ENCODE assay signal across 26 cellular contexts in genomic region chr20:41466836-41467619, GRCh38.
DNase-seq lines count a peak whose midpoint lies in the region; ATAC-seq and TF ChIP-seq lines count a peak whose summit lies in the region.
"Had no signal": no experiment of that assay in that cellular context is flagged by ENCODE, and none has a peak within 500 bp of the region (broad histone marks: within the 10 kb centered on the region; RNA-seq: fewer than 3 reads in every experiment).

No MANE protein-coding gene starts in this region.

- no peaks in the 10 kb centered on the region for H3K27me3 Mint-ChIP-seq in chondrocyte (ENCODE audit: low read depth)
- H3K27me3 Mint-ChIP-seq in activated T-helper 17 cell treated with anti-CD3 and anti-CD28 coated beads, Interleukin-2, amount 50 U/mL, for 72 hours, result no peaks in the 10 kb centered on the region
- H3K27me3 Mint-ChIP-seq: B cell; stimulated activated naive CD8-positive, alpha-beta T cell treated with anti-CD3 and anti-CD28 coated beads, Interleukin-15, Interleukin-2, amounts not matched to agents 100 ng/mL and 50 ng/mL, for 24 hours had no signal

- H3K9me2 ChIP-seq in Loucy (replicated peaks; ENCODE audit: low read depth, low read length), result no peaks in the 10 kb centered on the region

- TF ChIP-seq CTCF in Loucy (conservative IDR thresholded peaks at IDR 0.05; ENCODE audit: low read length) (peak; percentile 41), chondrocyte (IDR thresholded peaks at IDR 0.05) (peak; percentile 32), psoas muscle (IDR thresholded peaks at IDR 0.05) (no peak)

- no peak overlapping the region for H3K4me3 ChIP-seq in Loucy (ENCODE audit: low read length, poor library complexity, severe bottlenecking)
- no peak overlapping the region for H3K4me3 ChIP-seq in skeletal muscle satellite cell (ENCODE audit: low read length)
- H3K4me3 ChIP-seq in psoas muscle, result no peak overlapping the region
- H3K4me3 ChIP-seq: coronary artery, esophagus squamous epithelium, skin epidermis had no signal

- H3K9me3 Mint-ChIP-seq in chondrocyte (ENCODE audit: low read depth), result peaks cover 10% of the 10 kb centered on the region
- H3K9me3 Mint-ChIP-seq in activated T-helper 17 cell treated with anti-CD3 and anti-CD28 coated beads, Interleukin-2, amount 50 U/mL, for 72 hours, result peaks cover 9% of the 10 kb centered on the region
- H3K9me3 Mint-ChIP-seq: activated T-helper 2 cell treated with anti-CD3 and anti-CD28 coated beads, Interferon-gamma antibody, Interleukin-2, Interleukin-4, amounts not matched to agents 10 μg/mL and 5 μg/mL and 100 μg/mL, durations not matched to agents 14 hours and 24 hours and 36 hours; stimulated activated naive CD8-positive, alpha-beta T cell treated with anti-CD3 and anti-CD28 coated beads, Interleukin-15, Interleukin-2, amounts not matched to agents 100 ng/mL and 50 ng/mL, for 24 hours had no signal

- no peak overlapping the region for H3K9ac ChIP-seq in Loucy (ENCODE audit: low read depth, low read length, poor library complexity, severe bottlenecking)
- H3K9ac ChIP-seq in skeletal muscle satellite cell (ENCODE audit: low read depth, low read length), result peak overlapping the region; percentile 37

- no peak overlapping the region for H2AFZ ChIP-seq in Loucy (ENCODE audit: low read length)

- no peak for TF ChIP-seq POLR2A in erythroblast (IDR thresholded peaks at IDR 0.05; ENCODE audit: low read length)

- H3K36me3 Mint-ChIP-seq in chondrocyte (ENCODE audit: low read depth), result peaks cover 38% of the 10 kb centered on the region
- peaks cover 80% of the 10 kb centered on the region for H3K36me3 Mint-ChIP-seq in activated T-helper 17 cell treated with anti-CD3 and anti-CD28 coated beads, Interleukin-2, amount 50 U/mL, for 72 hours (ENCODE audit: low read depth)

- intact Hi-C loops in psoas muscle (cut with DNase I), result no loop called here

- H3K4me1 Mint-ChIP-seq in chondrocyte (ENCODE audit: low read depth), result peaks cover 18% of the 10 kb centered on the region
- peaks cover 8% of the 10 kb centered on the region for H3K4me1 Mint-ChIP-seq in activated T-helper 17 cell treated with anti-CD3 and anti-CD28 coated beads, Interleukin-2, amount 50 U/mL, for 72 hours
- H3K4me1 Mint-ChIP-seq: B cell had no signal

- H3F3A ChIP-seq in Loucy (ENCODE audit: low read depth), result no peaks in the 10 kb centered on the region

- H3K27me3 ChIP-seq in Loucy (ENCODE audit: insufficient read depth, low read length, poor library complexity, severe bottlenecking), result no peaks in the 10 kb centered on the region
- H3K27me3 ChIP-seq in skeletal muscle satellite cell (ENCODE audit: control insufficient read depth, insufficient read depth, low read length), result no peaks in the 10 kb centered on the region
- H3K27me3 ChIP-seq in psoas muscle (ENCODE audit: insufficient read depth in 3 of 3, low read length in 2 of 3), result no peaks in the 10 kb centered on the region
- H3K27me3 ChIP-seq: esophagus squamous epithelium had no signal

- no peaks in the 10 kb centered on the region for H3K4me1 ChIP-seq in Loucy (ENCODE audit: insufficient read depth, low read length, poor library complexity, severe bottlenecking)
- peaks cover 20% of the 10 kb centered on the region for H3K4me1 ChIP-seq in skeletal muscle satellite cell (ENCODE audit: control insufficient read depth, insufficient read depth, low read length)
- H3K4me1 ChIP-seq in psoas muscle, result peaks cover 13% of the 10 kb centered on the region

- H3K27ac Mint-ChIP-seq in chondrocyte (ENCODE audit: unreplicated experiment), result no peak overlapping the region
- H3K27ac Mint-ChIP-seq in activated T-helper 17 cell treated with anti-CD3 and anti-CD28 coated beads, Interleukin-2, amount 50 U/mL, for 72 hours, result no peak overlapping the region
- H3K27ac Mint-ChIP-seq: activated T-helper 2 cell treated with anti-CD3 and anti-CD28 coated beads, Interferon-gamma antibody, Interleukin-2, Interleukin-4, amounts not matched to agents 10 μg/mL and 5 μg/mL and 100 μg/mL, durations not matched to agents 14 hours and 24 hours and 36 hours; B cell; stimulated activated naive CD8-positive, alpha-beta T cell treated with anti-CD3 and anti-CD28 coated beads, Interleukin-15, Interleukin-2, amounts not matched to agents 100 ng/mL and 50 ng/mL, for 24 hours had no signal

- no peak overlapping the region for H3K4me3 Mint-ChIP-seq in chondrocyte (ENCODE audit: unreplicated experiment)
- no peak overlapping the region for H3K4me3 Mint-ChIP-seq in activated T-helper 17 cell treated with anti-CD3 and anti-CD28 coated beads, Interleukin-2, amount 50 U/mL, for 72 hours
- H3K4me3 Mint-ChIP-seq: B cell; stimulated activated naive CD8-positive, alpha-beta T cell treated with anti-CD3 and anti-CD28 coated beads, Interleukin-15, Interleukin-2, amounts not matched to agents 100 ng/mL and 50 ng/mL, for 24 hours had no signal

- DNase-seq in NCI-H82 (lab: John Stamatoyannopoulos, UW), result peak; percentile 3
- no peak for DNase-seq in NCI-H82 treated with DMSO at 0.1 percent for 48 hours (lab: John Stamatoyannopoulos, UW; ENCODE audit: unreplicated experiment)
- no peak for DNase-seq in chondrocyte (ENCODE audit: low spot score)
- DNase-seq in psoas muscle, result no peak
- no peak for DNase-seq in erythroblast (lab: John Stamatoyannopoulos, UW)
- DNase-seq: activated CD4-positive, alpha-beta T cell treated with anti-CD3 and anti-CD28 coated beads, Interleukin-2, amount 50 U/mL, for 4 hours; anterior cingulate cortex; COR-L47; DND-41; esophagus squamous epithelium; HCEC 1CT; left colon; mesendoderm; NCI-H1105 treated with DMSO at 0.1 percent for 48 hours; NCI-H510A treated with DMSO at 0.1 percent for 48 hours; T-helper 1 cell had no signal

- H3K4me2 ChIP-seq in Loucy (ENCODE audit: low read depth, low read length, poor library complexity, severe bottlenecking), result no peak overlapping the region
- no peak overlapping the region for H3K4me2 ChIP-seq in skeletal muscle satellite cell (ENCODE audit: low read length)

- H3K36me3 ChIP-seq in Loucy (ENCODE audit: insufficient read depth, low read length), result peaks cover 40% of the 10 kb centered on the region; the same call in 1 of the 2 replicates
- peaks cover 16% of the 10 kb centered on the region for H3K36me3 ChIP-seq in skeletal muscle satellite cell (ENCODE audit: insufficient read depth, low read length)
- peaks cover 4 to 28% of the 10 kb centered on the region in 2 donors for H3K36me3 ChIP-seq in psoas muscle (ENCODE audit: insufficient read depth in 1 of 2, low read depth in 1 of 2)

- ATAC-seq in activated T-helper 17 cell treated with anti-CD3 and anti-CD28 coated beads, Interleukin-2, amount 50 U/mL, for 72 hours (replicated peaks), result no peak
- ATAC-seq in psoas muscle, result no peak
- ATAC-seq: activated naive CD4-positive, alpha-beta T cell treated with anti-CD3 and anti-CD28 coated beads, Interleukin-2, amount 50 U/mL, for 72 hours; left colon had no signal

- H4K20me1 ChIP-seq in Loucy (ENCODE audit: insufficient read depth, low read length, poor library complexity, severe bottlenecking), result no peaks in the 10 kb centered on the region

- H3K27ac ChIP-seq in psoas muscle, result no peak overlapping the region
- H3K27ac ChIP-seq: coronary artery, esophagus squamous epithelium, RWPE1, skin epidermis had no signal

- H3K9me3 ChIP-seq in Loucy (ENCODE audit: insufficient read depth, low read depth, low read length) (no peaks in the 10 kb centered on the region), skeletal muscle satellite cell (replicated peaks; ENCODE audit: low read length) (no peaks in the 10 kb centered on the region), psoas muscle (peaks cover 11% of the 10 kb centered on the region)

- 80 to 87% (median 84%) methylated on average over 6 of the region's 6 CpGs for WGBS in psoas muscle, 3 donors

- no peaks in the 10 kb centered on the region for H3K79me2 ChIP-seq in Loucy (ENCODE audit: insufficient read depth, low read length)
